ENCODE assay signal across 1 cellular context in the genomic region with DNA sequence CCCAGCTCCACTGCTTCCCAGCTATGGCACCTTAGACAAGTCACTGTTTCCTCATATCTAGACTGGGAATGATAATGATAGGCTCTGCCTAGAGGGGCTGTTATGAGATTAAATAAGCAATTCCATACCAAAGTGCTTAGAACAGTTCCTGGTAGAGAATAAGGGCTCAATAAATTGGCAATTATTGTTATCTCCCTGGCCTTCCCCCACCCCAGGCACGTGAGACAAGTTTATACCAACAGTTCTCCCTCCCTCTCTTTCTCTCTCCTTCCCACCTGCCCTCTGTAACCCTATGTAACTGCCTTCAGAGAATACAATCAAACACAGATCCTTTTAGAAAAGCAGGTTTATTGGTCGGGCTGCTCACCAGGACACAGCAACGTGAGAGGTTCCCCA.
TF ChIP-seq lines count a peak whose summit lies in the region.

No MANE protein-coding gene starts in this region.

TF ChIP-seq in WTC11, 78 proteins besides CTCF, POLR2A, EP300 and RAD21 (continued from another document):
- TF ChIP-seq, protein P1, sequence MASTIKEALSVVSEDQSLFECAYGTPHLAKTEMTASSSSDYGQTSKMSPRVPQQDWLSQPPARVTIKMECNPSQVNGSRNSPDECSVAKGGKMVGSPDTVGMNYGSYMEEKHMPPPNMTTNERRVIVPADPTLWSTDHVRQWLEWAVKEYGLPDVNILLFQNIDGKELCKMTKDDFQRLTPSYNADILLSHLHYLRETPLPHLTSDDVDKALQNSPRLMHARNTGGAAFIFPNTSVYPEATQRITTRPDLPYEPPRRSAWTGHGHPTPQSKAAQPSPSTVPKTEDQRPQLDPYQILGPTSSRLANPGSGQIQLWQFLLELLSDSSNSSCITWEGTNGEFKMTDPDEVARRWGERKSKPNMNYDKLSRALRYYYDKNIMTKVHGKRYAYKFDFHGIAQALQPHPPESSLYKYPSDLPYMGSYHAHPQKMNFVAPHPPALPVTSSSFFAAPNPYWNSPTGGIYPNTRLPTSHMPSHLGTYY (CRISPR knock-in tag; IDR thresholded peaks at IDR 0.05), result no peak
- TF ChIP-seq, protein P2, sequence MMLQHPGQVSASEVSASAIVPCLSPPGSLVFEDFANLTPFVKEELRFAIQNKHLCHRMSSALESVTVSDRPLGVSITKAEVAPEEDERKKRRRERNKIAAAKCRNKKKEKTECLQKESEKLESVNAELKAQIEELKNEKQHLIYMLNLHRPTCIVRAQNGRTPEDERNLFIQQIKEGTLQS (CRISPR knock-in tag; conservative IDR thresholded peaks at IDR 0.05), result no peak
- no peak for TF ChIP-seq MYBL2 (CRISPR knock-in tag; IDR thresholded peaks at IDR 0.05)
- no peak for TF ChIP-seq CREB1 (CRISPR knock-in tag; IDR thresholded peaks at IDR 0.05)
- no peak for TF ChIP-seq IRF2 (CRISPR knock-in tag; IDR thresholded peaks at IDR 0.05; ENCODE audit: borderline replicate concordance, low read depth)
- TF ChIP-seq, protein P3, sequence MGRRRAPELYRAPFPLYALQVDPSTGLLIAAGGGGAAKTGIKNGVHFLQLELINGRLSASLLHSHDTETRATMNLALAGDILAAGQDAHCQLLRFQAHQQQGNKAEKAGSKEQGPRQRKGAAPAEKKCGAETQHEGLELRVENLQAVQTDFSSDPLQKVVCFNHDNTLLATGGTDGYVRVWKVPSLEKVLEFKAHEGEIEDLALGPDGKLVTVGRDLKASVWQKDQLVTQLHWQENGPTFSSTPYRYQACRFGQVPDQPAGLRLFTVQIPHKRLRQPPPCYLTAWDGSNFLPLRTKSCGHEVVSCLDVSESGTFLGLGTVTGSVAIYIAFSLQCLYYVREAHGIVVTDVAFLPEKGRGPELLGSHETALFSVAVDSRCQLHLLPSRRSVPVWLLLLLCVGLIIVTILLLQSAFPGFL (CRISPR knock-in tag; IDR thresholded peaks at IDR 0.05; ENCODE audit: borderline replicate concordance), result no peak
- TF ChIP-seq, protein P4, sequence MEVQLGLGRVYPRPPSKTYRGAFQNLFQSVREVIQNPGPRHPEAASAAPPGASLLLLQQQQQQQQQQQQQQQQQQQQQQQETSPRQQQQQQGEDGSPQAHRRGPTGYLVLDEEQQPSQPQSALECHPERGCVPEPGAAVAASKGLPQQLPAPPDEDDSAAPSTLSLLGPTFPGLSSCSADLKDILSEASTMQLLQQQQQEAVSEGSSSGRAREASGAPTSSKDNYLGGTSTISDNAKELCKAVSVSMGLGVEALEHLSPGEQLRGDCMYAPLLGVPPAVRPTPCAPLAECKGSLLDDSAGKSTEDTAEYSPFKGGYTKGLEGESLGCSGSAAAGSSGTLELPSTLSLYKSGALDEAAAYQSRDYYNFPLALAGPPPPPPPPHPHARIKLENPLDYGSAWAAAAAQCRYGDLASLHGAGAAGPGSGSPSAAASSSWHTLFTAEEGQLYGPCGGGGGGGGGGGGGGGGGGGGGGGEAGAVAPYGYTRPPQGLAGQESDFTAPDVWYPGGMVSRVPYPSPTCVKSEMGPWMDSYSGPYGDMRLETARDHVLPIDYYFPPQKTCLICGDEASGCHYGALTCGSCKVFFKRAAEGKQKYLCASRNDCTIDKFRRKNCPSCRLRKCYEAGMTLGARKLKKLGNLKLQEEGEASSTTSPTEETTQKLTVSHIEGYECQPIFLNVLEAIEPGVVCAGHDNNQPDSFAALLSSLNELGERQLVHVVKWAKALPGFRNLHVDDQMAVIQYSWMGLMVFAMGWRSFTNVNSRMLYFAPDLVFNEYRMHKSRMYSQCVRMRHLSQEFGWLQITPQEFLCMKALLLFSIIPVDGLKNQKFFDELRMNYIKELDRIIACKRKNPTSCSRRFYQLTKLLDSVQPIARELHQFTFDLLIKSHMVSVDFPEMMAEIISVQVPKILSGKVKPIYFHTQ (CRISPR knock-in tag; IDR thresholded peaks at IDR 0.05), result no peak
- TF ChIP-seq TP53 (CRISPR knock-in tag; IDR thresholded peaks at IDR 0.05), result no peak
TF ChIP-seq in WTC11: peak in this region for 0.
